8 cellular contexts compared by ENCODE assay signal in genomic region chr1:222643937-222644648, GRCh38. TPM values are rescaled to one million over a fixed set of nuclear protein-coding genes. Genes with fewer than 3 reads are reported as not detected.
DNase-seq lines count a peak whose midpoint lies in the region; ATAC-seq and TF ChIP-seq lines count a peak whose summit lies in the region.

No MANE protein-coding gene starts in this region.

- no peaks in the 10 kb centered on the region for H4K20me1 ChIP-seq in SK-N-SH (ENCODE audit: insufficient read depth)

- CTCF ChIA-PET in GM10248 (lab: Yijun Ruan, JAX) (interaction anchor here (0.7 to 3.1 kb wide), 6 partner anchors 9 to 179 kb away, joined by 3 to 24 read pairs (median 4); no protein-coding TSS in a partner anchor), SK-N-SH (lab: Yijun Ruan, JAX) (interaction anchor here (0.8 to 7.1 kb wide), 3 partner anchors 10 to 179 kb away, joined by 3 to 50 read pairs (median 12); no protein-coding TSS in a partner anchor)

- H3K4me2 ChIP-seq in SK-N-SH = peak overlapping the region; percentile 93

- H3K4me1 ChIP-seq in SK-N-SH (ENCODE audit: control insufficient read depth in 1 of 2, insufficient read depth in 2 of 2, low read depth in 1 of 2, low read length in 1 of 2) = peaks cover 0 to 9% of the 10 kb centered on the region in 2 experiments; a peak in 3 of 4 replicates

- ATAC-seq in HG02610 (IDR thresholded peaks at IDR 0.05; ENCODE audit: unreplicated experiment) = peak; percentile 97
- ATAC-seq in activated naive CD4-positive, alpha-beta T cell treated with anti-CD3 and anti-CD28 coated beads, Interleukin-2, amount 50 U/mL, for 72 hours = peak; percentile 99

- H3K27me3 ChIP-seq in SK-N-SH (ENCODE audit: insufficient read depth) = no peaks in the 10 kb centered on the region

- H3K79me2 ChIP-seq in SK-N-SH (ENCODE audit: insufficient read depth) = peaks cover 26% of the 10 kb centered on the region

- TF ChIP-seq CTCF in GM10248 (IDR thresholded peaks at IDR 0.05; ENCODE audit: control extremely low read depth, extremely low read depth, low read depth, missing control alignments) = no peak
- no peak for TF ChIP-seq CTCF in SK-N-SH (IDR thresholded peaks at IDR 0.05)

- H2AFZ ChIP-seq in SK-N-SH (ENCODE audit: low read depth) = peak overlapping the region; percentile 95

- H3K9me2 ChIP-seq in SK-N-SH = no peaks in the 10 kb centered on the region

- POLR2A ChIA-PET in GM10248 (lab: Yijun Ruan, JAX) (interaction anchor here (1.0 to 1.1 kb wide), 2 partner anchors 10 to 69 kb away, joined by 3 to 4 read pairs; no protein-coding TSS in a partner anchor), SK-N-SH (lab: Yijun Ruan, JAX) (interaction anchor here (0.6 to 2.5 kb wide), 7 partner anchors 9 to 179 kb away, joined by 3 to 12 read pairs (median 3); partner anchors contain the start of genes AIDA and BROX)

- peak overlapping the region; percentile 89 to 93 for H3K27ac ChIP-seq in SK-N-SH (ENCODE audit: low read depth in 2 of 2, low read length in 1 of 2)

- peaks cover 13 to 16% of the 10 kb centered on the region in 2 donors for H3K36me3 Mint-ChIP-seq in activated naive CD4-positive, alpha-beta T cell treated with anti-CD3 and anti-CD28 coated beads, Interleukin-2, amount 50 U/mL, for 72 hours

- H3K27ac Mint-ChIP-seq in activated naive CD4-positive, alpha-beta T cell treated with anti-CD3 and anti-CD28 coated beads, Interleukin-2, amount 50 U/mL, for 72 hours = peak overlapping the region; percentile 98 to 99

- peak; percentile 33 to 48; a peak in 2 of 4 replicates for TF ChIP-seq EP300 in SK-N-SH (IDR thresholded peaks at IDR 0.05; ENCODE audit: borderline replicate concordance in 1 of 2, low read depth in 1 of 2, low read length in 1 of 2)

- 0 out of 2 replicates have a peak, but pooled peaks cover 4% of the 10 kb centered on the region for H3K9me3 ChIP-seq in SK-N-SH

- peaks cover 15 to 56% of the 10 kb centered on the region in 2 experiments for H3K36me3 ChIP-seq in SK-N-SH (replicated peaks in 1 of 2; ENCODE audit: control insufficient read depth in 1 of 2, insufficient read depth in 2 of 2, low read length in 1 of 2)

- H3K9me3 Mint-ChIP-seq in activated naive CD4-positive, alpha-beta T cell treated with anti-CD3 and anti-CD28 coated beads, Interleukin-2, amount 50 U/mL, for 72 hours = no peaks in the 10 kb centered on the region

- no peak for TF ChIP-seq RAD21 in SK-N-SH (IDR thresholded peaks at IDR 0.05; ENCODE audit: low read length)

- peak overlapping the region; percentile 86 for H3K9ac ChIP-seq in SK-N-SH

- DNase-seq in GM10248 (ENCODE audit: extremely low spot score) (peak; percentile 92), NCI-H1092 (lab: John Stamatoyannopoulos, UW) (peak; percentile 99), SK-N-SH (peak; percentile 89), globus pallidus (ENCODE audit: low spot score) (peak; percentile 96), non-pigmented ciliary epithelial cell (ENCODE audit: low read depth) (peak; percentile 93), superior temporal gyrus (ENCODE audit: extremely low spot score) (peak; percentile 99)
- DNase-seq in activated naive CD4-positive, alpha-beta T cell treated with anti-CD3 and anti-CD28 coated beads, Interleukin-2, amount 50 U/mL, for 72 hours (ENCODE audit: low spot score in 2 of 2) = peak; percentile 96 to 98

- peak overlapping the region; percentile 99 for H3K4me3 ChIP-seq in SK-N-SH (ENCODE audit: low read depth in 2 of 2, low read length in 1 of 2)

- WGBS in SK-N-SH (ENCODE audit: low lambda C conversion rate) = 3% methylated on average over 39 of the region's 42 CpGs

- peaks cover 22% of the 10 kb centered on the region for H3F3A ChIP-seq in SK-N-SH (replicated peaks; ENCODE audit: insufficient read depth)

TF ChIP-seq in SK-N-SH, 30 proteins besides CTCF, POLR2A, EP300 and RAD21 (continues in another document):
- TF ChIP-seq EZH2phosphoT487 (IDR thresholded peaks at IDR 0.05; ENCODE audit: borderline replicate concordance, low read depth) = no peak
- peak; percentile 92 for TF ChIP-seq ELF1 (IDR thresholded peaks at IDR 0.05)
- TF ChIP-seq USF2 (IDR thresholded peaks at IDR 0.05; ENCODE audit: borderline replicate concordance, low read depth, low read length) = no peak
- TF ChIP-seq FOXM1 (IDR thresholded peaks at IDR 0.05; ENCODE audit: low read depth) = no peak
- no peak for TF ChIP-seq REST (IDR thresholded peaks at IDR 0.05; ENCODE audit: low read depth, low read length)
- TF ChIP-seq SMC3 (IDR thresholded peaks at IDR 0.05; ENCODE audit: low read depth, low read length) = 0 out of 2 replicates have a peak, but pooled peaks have one; percentile 4
- TF ChIP-seq MEF2A (IDR thresholded peaks at IDR 0.05; ENCODE audit: borderline replicate concordance, low read depth) = no peak
- TF ChIP-seq FOSL2 (IDR thresholded peaks at IDR 0.05; ENCODE audit: borderline replicate concordance, low read depth) = no peak
- peak; percentile 14; the same call in 1 of the 2 replicates for TF ChIP-seq TCF12 (IDR thresholded peaks at IDR 0.05)
- peak; percentile 76 for TF ChIP-seq TAF1 (IDR thresholded peaks at IDR 0.05; ENCODE audit: borderline replicate concordance, low read depth, low read length)
- TF ChIP-seq JUND (IDR thresholded peaks at IDR 0.05) = peak; percentile 50; the same call in 1 of the 2 replicates
- no peak for TF ChIP-seq FOXJ3 (CRISPR knock-in tag; IDR thresholded peaks at IDR 0.05)
- TF ChIP-seq NRF1 (IDR thresholded peaks at IDR 0.05; ENCODE audit: low read depth, low read length) = no peak
- TF ChIP-seq ZBTB33 (IDR thresholded peaks at IDR 0.05; ENCODE audit: borderline replicate concordance, low read depth) = no peak

RNA-seq across cellular contexts. Expression of gene MIA3, which starts 26.2 kb away (rescaled TPM):
- 47.0 and 51.4 TPM in 2 replicates for polyA plus RNA-seq in SK-N-SH (2012; rRNA removed)
- 15.9 and 24.8 TPM in 2 replicates for polyA plus RNA-seq in SK-N-SH (2012; cell fraction: cytosol; rRNA removed)
- 104 and 144 TPM in 2 replicates for polyA plus RNA-seq in SK-N-SH (2012; cell fraction: nucleus; rRNA removed)
- 10 to 100 TPM; 40.7 to 55.1 TPM for total RNA-seq in activated naive CD4-positive, alpha-beta T cell treated with anti-CD3 and anti-CD28 coated beads, Interleukin-2, amount 50 U/mL, for 72 hours

RNA-seq across cellular contexts. Expression of gene TAF1A, which starts 54.4 kb away (rescaled TPM):
- polyA plus RNA-seq in SK-N-SH (2012; rRNA removed) = 4.6 and 6.3 TPM in 2 replicates
- polyA plus RNA-seq in SK-N-SH (2012; cell fraction: cytosol; rRNA removed) = 6.7 and 8.5 TPM in 2 replicates
- polyA plus RNA-seq in SK-N-SH (2012; cell fraction: nucleus; rRNA removed) = 4.8 and 11.0 TPM in 2 replicates
- 10 to 100 TPM; 14.7 to 21.8 TPM for total RNA-seq in activated naive CD4-positive, alpha-beta T cell treated with anti-CD3 and anti-CD28 coated beads, Interleukin-2, amount 50 U/mL, for 72 hours

Comparison
In these comparisons a context has a peak if more than half of its experiments do, and no peak if none do; other contexts are left out.
1. Peak in every context shown above with its lines: DNase-seq, ATAC-seq, H3K4me3 ChIP-seq and H3K27ac ChIP-seq.